Comparison of ENCODE assay signal across 8 cellular contexts in the genomic region with DNA sequence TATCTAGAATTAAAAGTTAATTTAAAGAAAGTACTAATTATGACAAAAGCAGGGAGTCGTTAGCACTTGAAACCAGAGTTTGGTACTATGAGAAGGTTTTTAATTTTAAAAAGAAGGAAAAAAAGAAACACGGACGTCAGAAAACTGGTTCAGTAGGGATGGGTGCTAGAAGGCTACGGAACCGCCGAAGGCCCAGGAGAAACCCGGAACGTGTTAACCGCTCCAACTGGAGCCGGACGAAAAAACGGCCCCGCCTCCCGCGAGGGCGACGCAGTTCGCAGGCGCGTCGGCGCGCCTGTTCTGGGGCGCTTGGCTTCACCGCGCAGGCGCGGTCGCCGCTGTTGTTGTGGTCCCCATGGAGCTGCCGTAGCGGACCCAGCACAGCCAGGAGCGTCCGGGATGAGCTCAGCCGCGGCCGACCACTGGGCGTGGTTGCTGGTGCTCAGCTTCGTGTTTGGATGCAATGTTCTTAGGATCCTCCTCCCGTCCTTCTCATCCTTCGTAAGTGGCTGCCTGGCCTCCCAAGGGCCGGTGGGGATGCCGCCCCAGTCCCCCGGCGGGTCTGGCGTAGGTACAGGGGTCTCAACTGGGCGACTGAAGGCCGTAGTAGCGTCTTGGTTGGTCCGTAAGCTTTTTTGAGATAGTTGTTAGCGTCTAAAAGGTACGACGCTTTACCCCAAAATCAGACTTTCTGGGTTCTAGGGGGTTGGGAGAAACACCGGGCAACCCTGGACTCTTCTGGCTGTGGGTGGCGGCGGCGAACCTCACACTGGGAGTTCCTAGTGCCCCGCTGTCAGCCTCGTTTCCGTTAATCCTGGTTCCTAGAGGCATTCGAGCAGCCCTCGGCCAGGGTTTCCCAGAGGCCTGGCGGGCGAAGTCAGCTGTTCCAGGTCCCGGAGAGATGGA. TPM values are rescaled to one million over a fixed set of nuclear protein-coding genes. Genes with fewer than 3 reads are reported as not detected.
DNase-seq lines count a peak whose midpoint lies in the region; ATAC-seq and TF ChIP-seq lines count a peak whose summit lies in the region.

No MANE protein-coding gene starts in this region.

- no peaks in the 10 kb centered on the region for H3K9me3 ChIP-seq in ascending aorta
- no peaks in the 10 kb centered on the region for H3K9me3 ChIP-seq in vagina

- ATAC-seq in GM18502 (IDR thresholded peaks at IDR 0.05; ENCODE audit: poor library complexity, unreplicated experiment), result peak; percentile 94
- peak; percentile 91 for ATAC-seq in HG02943 (IDR thresholded peaks at IDR 0.05; ENCODE audit: low read depth, unreplicated experiment)

- TF ChIP-seq POLR2A in vagina (IDR thresholded peaks at IDR 0.05), result peak in 1 of 2 donors; percentile 68

- H3K27ac ChIP-seq in ascending aorta (peak overlapping the region; percentile 95 to 96), vagina (peak overlapping the region; percentile 92)

- H3K27me3 ChIP-seq in ascending aorta (no peaks in the 10 kb centered on the region), vagina (no peaks in the 10 kb centered on the region)

- TF ChIP-seq CTCF in ascending aorta (IDR thresholded peaks at IDR 0.05) (no peak), vagina (IDR thresholded peaks at IDR 0.05) (no peak)

- peaks cover 0 to 8% of the 10 kb centered on the region in 2 donors for H3K4me1 ChIP-seq in ascending aorta
- peaks cover 12% of the 10 kb centered on the region for H3K4me1 ChIP-seq in vagina

- DNase-seq in NCI-H187 (lab: John Stamatoyannopoulos, UW), result peak; percentile 82 to 91
- DNase-seq in T-helper 2 cell, result peak; percentile 77 to 93 (median 85)
- DNase-seq in ascending aorta (ENCODE audit: low spot score in 2 of 2), result peak; percentile 87 to 98
- DNase-seq in hepatic stellate cell (ENCODE audit: low spot score), result peak; percentile 95
- DNase-seq in putamen (ENCODE audit: low spot score), result peak; percentile 92
- peak in 1 of 2 donors; percentile 96 for DNase-seq in vagina (ENCODE audit: extremely low spot score in 2 of 2)

- H3K4me3 ChIP-seq in ascending aorta (peak overlapping the region; percentile 79 to 85), vagina (peak overlapping the region; percentile 73 to 74)

- H3K36me3 ChIP-seq in ascending aorta (no peaks in the 10 kb centered on the region), vagina (no peaks in the 10 kb centered on the region)

- intact Hi-C loops in ascending aorta (cut with DNase I) (loop anchor here (2.0 to 10.0 kb wide), 2 partner anchors 65 to 195 kb away; partner anchors contain the start of genes LCA5L and PSMG1), vagina (cut with DNase I) (loop anchor here (10.0 kb wide), 1 partner anchor 195 kb away; the partner anchor contains the start of gene PSMG1)

RNA-seq across cellular contexts. Expression of gene HMGN1, which starts 31.4 kb away (rescaled TPM):
- 22.7 TPM for total RNA-seq in ascending aorta
- 82.0 TPM for total RNA-seq in vagina
